9 cellular contexts compared by ENCODE assay signal in genomic region chr1:184002071-184002470, GRCh38. TPM values are rescaled to one million over a fixed set of nuclear protein-coding genes. Genes with fewer than 3 reads are reported as not detected.
A peak's percentile ranks its signal among the peaks of the same experiment; 100 is the strongest.
DNase-seq lines count a peak whose midpoint lies in the region; ATAC-seq and TF ChIP-seq lines count a peak whose summit lies in the region.
"Had no signal": no experiment of that assay in that cellular context is flagged by ENCODE, and none has a peak within 500 bp of the region (broad histone marks: within the 10 kb centered on the region; RNA-seq: fewer than 3 reads in every experiment).

No MANE protein-coding gene starts in this region.

- H3K4me3 ChIP-seq in PC-3 (ENCODE audit: low read length) (no peak overlapping the region), epithelial cell of esophagus (ENCODE audit: low read length) (no peak overlapping the region)
- H3K4me3 ChIP-seq: GM12878 had no signal

- peaks cover 36% of the 10 kb centered on the region for H3K4me1 Mint-ChIP-seq in nephron

- H3F3A ChIP-seq in PC-3 (ENCODE audit: low read length, unreplicated experiment) = no peaks in the 10 kb centered on the region

- H3K27me3 ChIP-seq in PC-3 (ENCODE audit: low read length) = no peaks in the 10 kb centered on the region

- H3K4me1 ChIP-seq in PC-3 (ENCODE audit: insufficient read depth, low read length) = peaks cover 10% of the 10 kb centered on the region

- no TSS peak for BruUV-seq in PC-3 (replicated peaks; lab: Mats Ljungman, UMichigan)

- peak overlapping the region; percentile 68 for H2AFZ ChIP-seq in PC-3 (ENCODE audit: low read length)

- H3K27ac ChIP-seq in PC-3 (ENCODE audit: low read length) = peak overlapping the region; percentile 62

- peak overlapping the region; percentile 66 to 86 (median 79) for H3K27ac Mint-ChIP-seq in nephron

- no peaks in the 10 kb centered on the region for H3K9me2 ChIP-seq in PC-3 (replicated peaks; ENCODE audit: low read length)

- intact Hi-C loops in PC-3 (cut with micrococcal nuclease) = no loop called here

- peak; percentile 99 for ATAC-seq in PC-3
- ATAC-seq in GM21737 (IDR thresholded peaks at IDR 0.05; ENCODE audit: unreplicated experiment) = no peak
- ATAC-seq: GM12878 had no signal

- no peaks in the 10 kb centered on the region for H3K36me3 Mint-ChIP-seq in nephron (ENCODE audit: low read depth)

- H3K4me3 Mint-ChIP-seq in nephron = peak overlapping the region in 1 of 3 experiments; percentile 19

- TF ChIP-seq CTCF in PC-3 (conservative IDR thresholded peaks at IDR 0.05; ENCODE audit: low read depth, low read length) = no peak
- TF ChIP-seq CTCF in epithelial cell of esophagus (IDR thresholded peaks at IDR 0.05; ENCODE audit: insufficient read depth, low read depth, low read length, missing control alignments) = no peak
- TF ChIP-seq CTCF in nephron (IDR thresholded peaks at IDR 0.05; ENCODE audit: unreplicated experiment in 3 of 3) = no peak

- peak overlapping the region; percentile 52 for H3K4me2 ChIP-seq in PC-3 (ENCODE audit: low read length)

- peaks cover 3% of the 10 kb centered on the region for H3K27me3 Mint-ChIP-seq in nephron (ENCODE audit: low read depth)

- no peaks in the 10 kb centered on the region for H3K9me3 ChIP-seq in PC-3 (ENCODE audit: low read length)

- DNase-seq in DMS 273 treated with DMSO at 0.1 percent for 48 hours (lab: John Stamatoyannopoulos, UW) (peak; percentile 88), PC-3 (peak; percentile 84), epithelial cell of esophagus (ENCODE audit: low read depth) (peak; percentile 77), NCI-H1417 (lab: John Stamatoyannopoulos, UW) (no peak)
- no peak for DNase-seq in activated CD4-positive, alpha-beta T cell treated with anti-CD3 and anti-CD28 coated beads for 4 hours
- no peak for DNase-seq in activated CD4-positive, alpha-beta T cell treated with anti-CD3 and anti-CD28 coated beads, Interleukin-2, amount 50 U/mL, for 4 hours

- H3K79me2 ChIP-seq in PC-3 (ENCODE audit: low read length) = no peaks in the 10 kb centered on the region

- no peak overlapping the region for H3K9ac ChIP-seq in PC-3 (ENCODE audit: low read length)

- CTCF ChIA-PET in PC-3 (lab: Charles Lee) = no interaction called here

- POLR2A ChIA-PET in PC-3 (lab: Charles Lee; ENCODE audit: unreplicated experiment) = no interaction called here

- no peaks in the 10 kb centered on the region for H3K36me3 ChIP-seq in PC-3 (ENCODE audit: low read depth, low read length)

- no peaks in the 10 kb centered on the region for H4K20me1 ChIP-seq in PC-3 (ENCODE audit: low read length)

- H3K9me3 Mint-ChIP-seq in nephron = peaks cover 4% of the 10 kb centered on the region

RNA-seq across cellular contexts. Expression of gene COLGALT2, which starts 35.5 kb away (rescaled TPM):
- 0.26 and 0.86 TPM in 2 replicates for total RNA-seq in PC-3 (2014; rRNA removed)

RNA-seq across cellular contexts. Expression of gene TSEN15, which starts 49.5 kb away (rescaled TPM):
- 23.0 and 29.7 TPM in 2 replicates for total RNA-seq in PC-3 (2014; rRNA removed)

Comparison
In these comparisons a context has a peak if more than half of its experiments do, and no peak if none do; other contexts are left out.
1. DNase-seq: peak in DMS 273 treated with DMSO at 0.1 percent for 48 hours (single experiment), PC-3 (single experiment) and epithelial cell of esophagus (single experiment); none in NCI-H1417 (0 of 3), activated CD4-positive, alpha-beta T cell treated with anti-CD3 and anti-CD28 coated beads for 4 hours (0 of 2) and activated CD4-positive, alpha-beta T cell treated with anti-CD3 and anti-CD28 coated beads, Interleukin-2, amount 50 U/mL, for 4 hours (0 of 2).